In genomic region chr7:48130658-48131108, GRCh38 we compare ENCODE assay signal across 19 cellular contexts. TPM values are rescaled to one million over a fixed set of nuclear protein-coding genes. Genes with fewer than 3 reads are reported as not detected.
DNase-seq lines count a peak whose midpoint lies in the region; ATAC-seq, FAIRE-seq and TF ChIP-seq lines count a peak whose summit lies in the region.
"Had no signal": no experiment of that assay in that cellular context is flagged by ENCODE, and none has a peak within 500 bp of the region (broad histone marks: within the 10 kb centered on the region; RNA-seq: fewer than 3 reads in every experiment).

No MANE protein-coding gene starts in this region.

- intact Hi-C loops in sciatic nerve (cut with DNase I) = no loop called here
- intact Hi-C loops in aorta (cut with DNase I) = no loop called here

- H3K14ac ChIP-seq in H9 (ENCODE audit: insufficient read depth, low read length) = no peak overlapping the region

- H3K4me2 ChIP-seq in H9 (ENCODE audit: insufficient read depth, insufficient read length, low read length) = no peak overlapping the region

- H3K9ac ChIP-seq in H9 (ENCODE audit: extremely low read depth, insufficient read length, low read length) = no peak overlapping the region

- H3K27ac ChIP-seq in H9 (ENCODE audit: insufficient read length, low read depth, low read length) = no peak overlapping the region
- no peak overlapping the region for H3K27ac ChIP-seq in aorta (ENCODE audit: low read depth in 1 of 2, low read length in 2 of 2)
- H3K27ac ChIP-seq: heart left ventricle, prostate gland, tibial nerve, WERI-Rb-1 had no signal

- H3K56ac ChIP-seq in H9 (ENCODE audit: insufficient read length, low read depth, low read length) = no peak overlapping the region

- H3K27me3 Mint-ChIP-seq in mesothelial cell of epicardium (ENCODE audit: low read depth) (no peaks in the 10 kb centered on the region), H9 (ENCODE audit: low read depth) (no peaks in the 10 kb centered on the region)

- no peaks in the 10 kb centered on the region for H3K79me2 ChIP-seq in H9 (ENCODE audit: insufficient read depth, low read length)

- DNase-seq in mesothelial cell of epicardium (ENCODE audit: low spot score in 2 of 2, unreplicated experiment in 2 of 2) (no peak), sciatic nerve (ENCODE audit: low spot score) (no peak), H9 (no peak), aorta (no peak), GM12891 (ENCODE audit: insufficient read length, low spot score) (no peak)
- DNase-seq: activated naive CD4-positive, alpha-beta T cell treated with anti-CD3 and anti-CD28 coated beads for 36 hours; heart left ventricle; Kasumi-1; SHP77 treated with DMSO at 0.1 percent for 48 hours; WERI-Rb-1 had no signal

- H4K8ac ChIP-seq in H9 (replicated peaks; ENCODE audit: insufficient read length, low read depth, low read length) = no peak overlapping the region

- H3K27me3 ChIP-seq in H9 (ENCODE audit: insufficient read depth, low read length) (no peaks in the 10 kb centered on the region), aorta (ENCODE audit: control insufficient read depth in 1 of 2, insufficient read depth in 2 of 2, low read length in 1 of 2) (no peaks in the 10 kb centered on the region)
- H3K27me3 ChIP-seq: heart left ventricle, tibial nerve had no signal

- H2AK5ac ChIP-seq in H9 (ENCODE audit: insufficient read length, low read length) = no peak overlapping the region

- H3K23me2 ChIP-seq in H9 (ENCODE audit: insufficient read length, low read depth, low read length, poor library complexity, severe bottlenecking) = no peaks in the 10 kb centered on the region

- H3T11ph ChIP-seq in H9 (ENCODE audit: low read length) = no peak overlapping the region

- no peak overlapping the region for H2BK5ac ChIP-seq in H9 (ENCODE audit: insufficient read length, low read length)

- H3K36me3 Mint-ChIP-seq in mesothelial cell of epicardium = peaks cover 2% of the 10 kb centered on the region
- H3K36me3 Mint-ChIP-seq in H9 (ENCODE audit: insufficient read depth in 1 of 3, low read depth in 3 of 3) = peaks cover 0 to 17% (median 10%) of the 10 kb centered on the region in 3 experiments; a peak in 5 of 7 replicates

- H3K4me3 Mint-ChIP-seq in mesothelial cell of epicardium (no peak overlapping the region), H9 (no peak overlapping the region)
- H3K4me3 Mint-ChIP-seq: activated naive CD4-positive, alpha-beta T cell treated with anti-CD3 and anti-CD28 coated beads for 36 hours had no signal

- H3K23ac ChIP-seq in H9 (ENCODE audit: insufficient read length, low read depth, low read length) = no peak overlapping the region

- H3K18ac ChIP-seq in H9 (ENCODE audit: insufficient read length, low read depth, low read length) = no peak overlapping the region

- H2BK120ac ChIP-seq in H9 (ENCODE audit: low read depth, low read length, poor library complexity, severe bottlenecking) = no peak overlapping the region

- no peak overlapping the region for H2AFZ ChIP-seq in H9 (ENCODE audit: low read length)

- H3K9me3 ChIP-seq in H9 (ENCODE audit: control insufficient read depth, low read depth, low read length) = no peaks in the 10 kb centered on the region
- H3K9me3 ChIP-seq in aorta (ENCODE audit: control insufficient read depth, low read length) = no peaks in the 10 kb centered on the region
- H3K9me3 ChIP-seq: prostate gland had no signal

- H3K4me1 ChIP-seq in H9 (ENCODE audit: insufficient read depth, low read length) (no peaks in the 10 kb centered on the region; the same call in 1 of the 2 replicates), aorta (ENCODE audit: control insufficient read depth in 1 of 2, insufficient read depth in 2 of 2, low read length in 2 of 2) (no peaks in the 10 kb centered on the region)
- H3K4me1 ChIP-seq: heart left ventricle, prostate gland, tibial nerve had no signal

- H2BK12ac ChIP-seq in H9 (ENCODE audit: insufficient read length, low read depth, low read length) = no peak overlapping the region

- no peak overlapping the region for H2BK20ac ChIP-seq in H9 (ENCODE audit: low read depth, low read length, poor library complexity, severe bottlenecking)

- H4K91ac ChIP-seq in H9 (ENCODE audit: insufficient read length, low read depth, low read length) = no peak overlapping the region

- H3K4me1 Mint-ChIP-seq in mesothelial cell of epicardium (peaks cover 13% of the 10 kb centered on the region), H9 (peaks cover 21 to 32% of the 10 kb centered on the region in 2 experiments)

- H3K79me1 ChIP-seq in H9 (ENCODE audit: insufficient read depth, low read depth, low read length, poor library complexity, severe bottlenecking) = no peaks in the 10 kb centered on the region

- H3K36me3 ChIP-seq in aorta (ENCODE audit: control insufficient read depth in 1 of 2, insufficient read depth in 2 of 2, low read length in 1 of 2) = no peaks in the 10 kb centered on the region
- H3K36me3 ChIP-seq: heart left ventricle, prostate gland, tibial nerve, WERI-Rb-1 had no signal

- H3K4me3 ChIP-seq in aorta (ENCODE audit: low read length in 2 of 2) = no peak overlapping the region
- H3K4me3 ChIP-seq: heart left ventricle, prostate gland, tibial nerve had no signal

- H4K20me1 ChIP-seq in H9 (ENCODE audit: control insufficient read depth, insufficient read depth, insufficient read length) = no peaks in the 10 kb centered on the region

- no peak overlapping the region for H2BK15ac ChIP-seq in H9 (ENCODE audit: low read depth, low read length)

- ATAC-seq in GM18520 (IDR thresholded peaks at IDR 0.05; ENCODE audit: unreplicated experiment) (peak; percentile 87), GM21515 (IDR thresholded peaks at IDR 0.05; ENCODE audit: unreplicated experiment) (peak; percentile 82), HG03469 (IDR thresholded peaks at IDR 0.05; ENCODE audit: unreplicated experiment) (peak; percentile 38), sciatic nerve (no peak), aorta (ENCODE audit: low FRiP score) (no peak)
- ATAC-seq: heart left ventricle had no signal

- no peak for TF ChIP-seq POLR2A in GM12891 (IDR thresholded peaks at IDR 0.05; ENCODE audit: low read depth, low read length)

- H3K9me3 Mint-ChIP-seq in mesothelial cell of epicardium (peaks cover 26% of the 10 kb centered on the region), H9 (peaks cover 7 to 13% of the 10 kb centered on the region in 2 experiments)

- no peak overlapping the region for H3K4ac ChIP-seq in H9 (ENCODE audit: low read depth, low read length)

- H3K27ac Mint-ChIP-seq in mesothelial cell of epicardium = peak overlapping the region; percentile 82
- H3K27ac Mint-ChIP-seq in H9 = no peak overlapping the region
- H3K27ac Mint-ChIP-seq: activated naive CD4-positive, alpha-beta T cell treated with anti-CD3 and anti-CD28 coated beads for 36 hours had no signal

- TF ChIP-seq CTCF in mesothelial cell of epicardium (IDR thresholded peaks at IDR 0.05; ENCODE audit: unreplicated experiment) (no peak), H9 (conservative IDR thresholded peaks at IDR 0.05) (no peak)

- no peak for FAIRE-seq in GM12891 (lab: Jason Lieb, UNC)
- FAIRE-seq: D721Med had no signal

- H4K5ac ChIP-seq in H9 (ENCODE audit: insufficient read length, low read depth, low read length) = no peak overlapping the region

TF ChIP-seq in GM12891, 5 proteins besides CTCF, POLR2A, EP300 and RAD21:
- TF ChIP-seq POU2F2 (IDR thresholded peaks at IDR 0.05; ENCODE audit: low read depth, low read length) = no peak
- no peak for TF ChIP-seq POLR2AphosphoS5 (IDR thresholded peaks at IDR 0.05; ENCODE audit: low read depth, low read length)
- no peak for TF ChIP-seq PAX5 (IDR thresholded peaks at IDR 0.05; ENCODE audit: insufficient read depth, low read length, severe bottlenecking)
- no peak for TF ChIP-seq SPI1 (IDR thresholded peaks at IDR 0.05; ENCODE audit: low read depth, low read length)
- TF ChIP-seq TAF1 (IDR thresholded peaks at IDR 0.05; ENCODE audit: low read depth, low read length) = no peak
TF ChIP-seq in GM12891: peak in this region for 0.

RNA-seq across cellular contexts. Expression of gene ABCA13, which starts 40.6 kb away (rescaled TPM):
- total RNA-seq in mesothelial cell of epicardium (0.24 to 0.29 TPM (median 0.25 TPM) in 3 replicates), sciatic nerve (7.6 TPM), H9 (2021) (0.11 TPM in 2 replicates), aorta (under 1 TPM; 0.06 to 0.12 TPM)
- not detected for polyA plus RNA-seq in aorta
- 0.04 TPM for polyA plus RNA-seq in GM12891 (2012; ENCODE audit: low read depth, missing spikeins)
- total RNA-seq: activated naive CD4-positive, alpha-beta T cell treated with anti-CD3 and anti-CD28 coated beads for 36 hours; dermis microvascular lymphatic vessel endothelial cell; lung microvascular endothelial cell; NCI-H460 had no signal

RNA-seq across cellular contexts. Expression of gene UPP1, which starts 41.6 kb away (rescaled TPM):
- 4.3 to 5.0 TPM (median 4.4 TPM) in 3 replicates for total RNA-seq in mesothelial cell of epicardium
- total RNA-seq in sciatic nerve = 24.3 TPM
- 34.2 and 36.4 TPM in 2 replicates for total RNA-seq in H9 (2021)
- 10 to 100 TPM; 30.4 to 34.9 TPM for total RNA-seq in aorta
- 10 to 100 TPM; 34.1 to 63.0 TPM for polyA plus RNA-seq in aorta
- 2.2 TPM for polyA plus RNA-seq in GM12891 (2012; ENCODE audit: low read depth, missing spikeins)

Comparison
In these comparisons a context has a peak if more than half of its experiments do, and no peak if none do; other contexts are left out.
1. ATAC-seq: peak in GM18520 (single experiment), GM21515 (single experiment) and HG03469 (single experiment); none in sciatic nerve (single experiment) and aorta (single experiment).